ENCODE assay signal across 9 cellular contexts in the genomic region with DNA sequence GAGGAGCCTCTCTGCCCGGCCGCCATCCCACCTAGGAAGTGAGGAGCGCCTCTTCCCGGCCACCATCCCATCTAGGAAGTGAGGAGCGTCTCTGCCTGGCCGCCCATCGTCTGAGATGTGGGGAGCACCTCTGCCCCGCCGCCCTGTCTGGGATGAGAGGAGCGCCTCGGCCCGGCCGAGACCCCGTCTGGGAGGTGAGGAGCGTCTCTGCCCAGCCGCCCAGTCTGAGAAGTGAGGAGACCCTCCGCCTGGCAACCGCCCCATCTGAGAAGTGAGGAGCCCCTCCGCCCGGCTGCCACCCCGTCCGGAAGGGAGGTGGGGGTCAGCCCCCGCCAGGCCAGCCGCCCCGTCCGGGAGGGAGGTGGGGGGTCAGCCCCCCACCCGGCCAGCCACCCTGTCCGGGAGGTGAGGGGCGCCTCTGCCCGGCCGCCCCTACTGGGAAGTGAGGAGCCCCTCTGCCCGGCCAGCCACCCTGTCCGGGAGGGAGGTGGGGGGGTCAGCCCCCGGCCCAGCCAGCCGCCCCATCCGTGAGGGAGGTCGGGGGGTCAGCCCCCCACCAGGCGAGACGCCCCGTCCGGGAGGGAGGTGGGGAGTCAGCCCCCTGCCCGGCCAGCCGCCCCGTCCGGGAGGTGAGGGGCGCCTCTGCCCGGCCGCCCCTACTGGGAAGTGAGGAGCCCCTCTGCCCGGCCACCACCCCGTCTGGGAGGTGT. TPM values are rescaled to one million over a fixed set of nuclear protein-coding genes. Genes with fewer than 3 reads are reported as not detected.
"Had no signal": no experiment of that assay in that cellular context is flagged by ENCODE, and none has a peak within 500 bp of the region (broad histone marks: within the 10 kb centered on the region; RNA-seq: fewer than 3 reads in every experiment).

No MANE protein-coding gene starts in this region.

RNA-seq across cellular contexts. Expression of a gene that starts 55.5 kb away (rescaled TPM):
- total RNA-seq: activated CD4-positive, alpha-beta memory T cell treated with anti-CD3 and anti-CD28 coated beads for 36 hours; activated CD4-positive, alpha-beta memory T cell treated with anti-CD3 and anti-CD28 coated beads, Interleukin-2, amount 10 ng/mL, durations not matched to agents 7 days and 5 days; activated CD4-positive, alpha-beta T cell treated with anti-CD3 and anti-CD28 coated beads for 36 hours; activated CD8-positive, alpha-beta memory T cell treated with anti-CD3 and anti-CD28 coated beads for 36 hours; activated CD8-positive, alpha-beta memory T cell treated with anti-CD3 and anti-CD28 coated beads, Interleukin-2, amount 10 ng/mL, durations not matched to agents 7 days and 5 days; activated CD8-positive, alpha-beta T cell treated with anti-CD3 and anti-CD28 coated beads for 36 hours; activated CD8-positive, alpha-beta T cell treated with anti-CD3 and anti-CD28 coated beads, Interleukin-2, amount 10 ng/mL, durations not matched to agents 7 days and 5 days; T-helper 1 cell treated with Interleukin-12 subunit alpha and Interleukin-12 subunit beta and Interleukin-4 antibody, amounts not matched to agents 30 ng/mL and 1 ng/mL, for 36 hours; T-helper 2 cell treated with Interferon-gamma antibody and Interleukin-4, amounts not matched to agents 100 ng/mL and 5 ng/mL, for 36 hours had no signal
